ENCODE assay signal across 8 cellular contexts in genomic region chr15:44545934-44546802, GRCh38. TPM values are rescaled to one million over a fixed set of nuclear protein-coding genes. Genes with fewer than 3 reads are reported as not detected.
DNase-seq lines count a peak whose midpoint lies in the region; ATAC-seq, FAIRE-seq and TF ChIP-seq lines count a peak whose summit lies in the region.

No MANE protein-coding gene starts in this region.

- H3K79me2 ChIP-seq in astrocyte (ENCODE audit: insufficient read depth, low read length), result peaks cover 100% of the 10 kb centered on the region

- no peaks in the 10 kb centered on the region for H3K27me3 Mint-ChIP-seq in astrocyte (ENCODE audit: low read depth, unreplicated experiment)
- H3K27me3 Mint-ChIP-seq in naive thymus-derived CD4-positive, alpha-beta T cell, result no peaks in the 10 kb centered on the region

- no peak overlapping the region for H3K9ac ChIP-seq in astrocyte (ENCODE audit: low read length)

- DNase-seq in EH (ENCODE audit: low read depth), result peak; percentile 63
- peak; percentile 63 for DNase-seq in NAMALWA (ENCODE audit: low spot score)
- DNase-seq in astrocyte (ENCODE audit: low read depth), result peak; percentile 26
- peak in 3 of 9 donors; percentile 11 to 23 (median 19) for DNase-seq in naive thymus-derived CD4-positive, alpha-beta T cell
- DNase-seq in medulla oblongata (ENCODE audit: extremely low spot score), result no peak
- no peak for DNase-seq in SHP77 (lab: John Stamatoyannopoulos, UW)

- peaks cover 89% of the 10 kb centered on the region for H4K20me1 ChIP-seq in astrocyte (ENCODE audit: insufficient read depth, low read length)

- no peak overlapping the region for H3K4me3 ChIP-seq in astrocyte (ENCODE audit: insufficient read depth, low read depth, low read length)
- no peak overlapping the region for H3K4me3 ChIP-seq in naive thymus-derived CD4-positive, alpha-beta T cell (ENCODE audit: low read length)

- no peak for FAIRE-seq in astrocyte (lab: Jason Lieb, UNC)

- peak; percentile 41 for TF ChIP-seq CTCF in astrocyte (IDR thresholded peaks at IDR 0.05; ENCODE audit: insufficient read depth, low read depth, low read length)

- no peaks in the 10 kb centered on the region for H3K9me3 ChIP-seq in astrocyte (ENCODE audit: insufficient read depth, low read depth, low read length)
- no peaks in the 10 kb centered on the region for H3K9me3 ChIP-seq in naive thymus-derived CD4-positive, alpha-beta T cell (ENCODE audit: control insufficient read depth in 2 of 3, low read length in 3 of 3)

- H3K4me2 ChIP-seq in astrocyte (ENCODE audit: low read length), result peak overlapping the region; percentile 21

- no peak overlapping the region for H3K27ac ChIP-seq in astrocyte (ENCODE audit: low read depth, low read length)
- H3K27ac ChIP-seq in naive thymus-derived CD4-positive, alpha-beta T cell (ENCODE audit: low read depth, low read length), result peak overlapping the region; percentile 16

- H3K4me3 Mint-ChIP-seq in astrocyte (ENCODE audit: unreplicated experiment), result no peak overlapping the region
- peak overlapping the region in 9 of 10 donors; percentile 17 to 82 (median 40) for H3K4me3 Mint-ChIP-seq in naive thymus-derived CD4-positive, alpha-beta T cell

- peaks cover 25% of the 10 kb centered on the region for H3K4me1 Mint-ChIP-seq in astrocyte (ENCODE audit: low read depth, unreplicated experiment)
- H3K4me1 Mint-ChIP-seq in naive thymus-derived CD4-positive, alpha-beta T cell, result peaks cover 33 to 84% (median 63%) of the 10 kb centered on the region in 7 donors

- H3K9me3 Mint-ChIP-seq in astrocyte (ENCODE audit: unreplicated experiment), result no peaks in the 10 kb centered on the region
- no peaks in the 10 kb centered on the region for H3K9me3 Mint-ChIP-seq in naive thymus-derived CD4-positive, alpha-beta T cell

- peaks cover 20% of the 10 kb centered on the region for H3K4me1 ChIP-seq in astrocyte (ENCODE audit: insufficient read depth, low read length)
- peaks cover 28 to 34% of the 10 kb centered on the region in 2 donors for H3K4me1 ChIP-seq in naive thymus-derived CD4-positive, alpha-beta T cell (ENCODE audit: control insufficient read depth in 2 of 2, insufficient read depth in 2 of 2, low read length in 2 of 2)

- POLR2A ChIA-PET in naive thymus-derived CD4-positive, alpha-beta T cell (lab: Charles Lee), result interaction anchor here (0.5 to 2.7 kb wide), 8 partner anchors 8 to 212 kb away, joined by 3 to 23 read pairs (median 4); partner anchors contain the start of genes B2M, EIF3J and PATL2

- peaks cover 13% of the 10 kb centered on the region for H3K36me3 ChIP-seq in astrocyte (ENCODE audit: insufficient read depth, low read length)
- H3K36me3 ChIP-seq in naive thymus-derived CD4-positive, alpha-beta T cell (ENCODE audit: control insufficient read depth in 2 of 3, insufficient read depth in 3 of 3, low read length in 3 of 3), result peaks cover 0 to 3% (median 0%) of the 10 kb centered on the region in 3 experiments

- ATAC-seq in GM21390 (IDR thresholded peaks at IDR 0.05; ENCODE audit: unreplicated experiment) (peak; percentile 64), HG03025 (IDR thresholded peaks at IDR 0.05; ENCODE audit: low FRiP score, unreplicated experiment) (no peak)
- ATAC-seq in naive thymus-derived CD4-positive, alpha-beta T cell, result peak; percentile 75

- no peak overlapping the region for H2AFZ ChIP-seq in astrocyte (ENCODE audit: low read depth, low read length)

- intact Hi-C loops in naive thymus-derived CD4-positive, alpha-beta T cell (cut with micrococcal nuclease), result loop anchor here (1.0 kb wide), 2 partner anchors 8 to 9 kb away; partner anchors contain the start of gene EIF3J (in 1 of the 2)

- CTCF ChIA-PET in naive thymus-derived CD4-positive, alpha-beta T cell (lab: Charles Lee), result interaction anchor here (0.7 to 1.8 kb wide), 7 partner anchors 8 to 120 kb away, joined by 3 to 5 read pairs (median 4); no protein-coding TSS in a partner anchor

- H3K27ac Mint-ChIP-seq in astrocyte (ENCODE audit: unreplicated experiment), result no peak overlapping the region
- H3K27ac Mint-ChIP-seq in naive thymus-derived CD4-positive, alpha-beta T cell, result peak overlapping the region in 7 of 9 donors; percentile 16 to 85 (median 54)

- H3K27me3 ChIP-seq in astrocyte (ENCODE audit: insufficient read depth, low read length), result no peaks in the 10 kb centered on the region
- H3K27me3 ChIP-seq in naive thymus-derived CD4-positive, alpha-beta T cell (ENCODE audit: control insufficient read depth in 2 of 2, insufficient read depth in 2 of 2, low read length in 2 of 2), result no peaks in the 10 kb centered on the region

- H3K36me3 Mint-ChIP-seq in astrocyte (ENCODE audit: low read depth, unreplicated experiment), result peaks cover 11% of the 10 kb centered on the region
- peaks cover 0 to 24% (median 3%) of the 10 kb centered on the region in 5 donors for H3K36me3 Mint-ChIP-seq in naive thymus-derived CD4-positive, alpha-beta T cell

RNA-seq across cellular contexts. Expression of gene EIF3J, which starts 9.2 kb away (rescaled TPM):
- 131 and 133 TPM in 2 replicates for total RNA-seq in astrocyte
- 10 to 100 TPM; 52.9 to 83.4 (median 66.5) TPM for total RNA-seq in naive thymus-derived CD4-positive, alpha-beta T cell
- 10 to 100 TPM; 19.3 to 22.7 TPM for polyA plus RNA-seq in naive thymus-derived CD4-positive, alpha-beta T cell

Comparison
In these comparisons a context has a peak if more than half of its experiments do, and no peak if none do; other contexts are left out.
1. DNase-seq: peak in EH (single experiment), NAMALWA (single experiment) and astrocyte (single experiment); none in medulla oblongata (single experiment) and SHP77 (0 of 2).